25 cellular contexts compared by ENCODE assay signal in genomic region chrX:82945332-82945731, GRCh38.
DNase-seq lines count a peak whose midpoint lies in the region; ATAC-seq and TF ChIP-seq lines count a peak whose summit lies in the region.
"Had no signal": no experiment of that assay in that cellular context is flagged by ENCODE, and none has a peak within 500 bp of the region (broad histone marks: within the 10 kb centered on the region; RNA-seq: fewer than 3 reads in every experiment).

No MANE protein-coding gene starts in this region.

- H3K4me3 ChIP-seq in PC-3 (ENCODE audit: low read length) (no peak overlapping the region), epithelial cell of esophagus (ENCODE audit: low read length) (no peak overlapping the region), OCI-LY7 (ENCODE audit: low read depth, low read length, poor library complexity, severe bottlenecking) (no peak overlapping the region), gastroesophageal sphincter (no peak overlapping the region)
- H3K4me3 ChIP-seq: A549, SK-N-MC had no signal

- H3F3A ChIP-seq in PC-3 (ENCODE audit: low read length, unreplicated experiment) = no peaks in the 10 kb centered on the region

- WGBS in gastroesophageal sphincter (ENCODE audit: low coverage in 1 of 2), 2 donors = 65 to 89% methylated on average over 2 to 3 of the region's 3 CpGs

- no peaks in the 10 kb centered on the region for H3K4me1 ChIP-seq in PC-3 (ENCODE audit: insufficient read depth, low read length)
- no peaks in the 10 kb centered on the region for H3K4me1 ChIP-seq in OCI-LY7 (ENCODE audit: insufficient read depth, low read length, poor library complexity, severe bottlenecking)
- no peaks in the 10 kb centered on the region for H3K4me1 ChIP-seq in gastroesophageal sphincter
- H3K4me1 ChIP-seq: A549 had no signal

- H4K20me1 ChIP-seq in PC-3 (ENCODE audit: low read length) (no peaks in the 10 kb centered on the region), OCI-LY7 (ENCODE audit: insufficient read depth, low read length) (no peaks in the 10 kb centered on the region)

- peak; percentile 46 for TF ChIP-seq CTCF in PC-3 (conservative IDR thresholded peaks at IDR 0.05; ENCODE audit: low read depth, low read length)
- TF ChIP-seq CTCF in epithelial cell of esophagus (IDR thresholded peaks at IDR 0.05; ENCODE audit: insufficient read depth, low read depth, low read length, missing control alignments) = peak; percentile 26
- no peak for TF ChIP-seq CTCF in OCI-LY7 (conservative IDR thresholded peaks at IDR 0.05; ENCODE audit: low read length)
- no peak for TF ChIP-seq CTCF in gastroesophageal sphincter (IDR thresholded peaks at IDR 0.05)

- DNase-seq in HCEC 1CT = peak; percentile 20
- DNase-seq in LHCN-M2 (ENCODE audit: low read depth) = peak; percentile 14
- DNase-seq in PC-3 = peak; percentile 31
- peak; percentile 4 for DNase-seq in epithelial cell of esophagus (ENCODE audit: low read depth)
- DNase-seq in OCI-LY7 (ENCODE audit: low spot score) = no peak
- no peak for DNase-seq in sciatic nerve (ENCODE audit: low spot score)
- DNase-seq: CD4-positive, CD25-positive, alpha-beta regulatory T cell; KBM-7; NCI-H1092; NCI-H1417 treated with DMSO at 0.1 percent for 48 hours; NCI-H1694 treated with DMSO at 0.1 percent for 48 hours; NCI-H2081; NCI-H2171; NCI-H345; NCI-H524; NCI-H748 treated with DMSO at 0.1 percent for 48 hours; NK-92 treated with Interleukin-12 subunit alpha and Interleukin-12 subunit beta, amount 100 ng/mL, for 24 hours; SHP77; T-helper 9 cell had no signal

- peak overlapping the region; percentile 26 for H2AFZ ChIP-seq in PC-3 (ENCODE audit: low read length)
- H2AFZ ChIP-seq in OCI-LY7 (ENCODE audit: low read length) = no peak overlapping the region

- H3K4me2 ChIP-seq in PC-3 (ENCODE audit: low read length) = no peak overlapping the region
- H3K4me2 ChIP-seq in OCI-LY7 (ENCODE audit: low read length) = no peak overlapping the region
- H3K4me2 ChIP-seq: A549 had no signal

- H3K9me2 ChIP-seq in PC-3 (replicated peaks; ENCODE audit: low read length) (no peaks in the 10 kb centered on the region), OCI-LY7 (ENCODE audit: insufficient read depth, low read length) (no peaks in the 10 kb centered on the region)

- ATAC-seq in PC-3 (peak; percentile 64), HG03571 (IDR thresholded peaks at IDR 0.05; ENCODE audit: unreplicated experiment) (no peak), gastroesophageal sphincter (no peak), sciatic nerve (no peak)
- ATAC-seq: A549, Panc1 had no signal

- POLR2A ChIA-PET in PC-3 (lab: Charles Lee; ENCODE audit: unreplicated experiment) = no interaction called here
- POLR2A ChIA-PET in OCI-LY7 (lab: Charles Lee) = no interaction called here

- H3K27ac ChIP-seq in PC-3 (ENCODE audit: low read length) (no peak overlapping the region), OCI-LY7 (ENCODE audit: low read depth, low read length, poor library complexity, severe bottlenecking) (no peak overlapping the region), gastroesophageal sphincter (no peak overlapping the region)
- H3K27ac ChIP-seq: A549, RWPE1, SK-N-MC had no signal

- no peaks in the 10 kb centered on the region for H3K36me3 ChIP-seq in PC-3 (ENCODE audit: low read depth, low read length)
- no peaks in the 10 kb centered on the region for H3K36me3 ChIP-seq in OCI-LY7 (ENCODE audit: insufficient read depth, low read length)
- H3K36me3 ChIP-seq in gastroesophageal sphincter = no peaks in the 10 kb centered on the region

- H3K79me2 ChIP-seq in PC-3 (ENCODE audit: low read length) (no peaks in the 10 kb centered on the region), OCI-LY7 (ENCODE audit: insufficient read depth, low read depth, low read length) (no peaks in the 10 kb centered on the region)

- TF ChIP-seq POLR2A in gastroesophageal sphincter (IDR thresholded peaks at IDR 0.05) = no peak

- H3K27me3 ChIP-seq in PC-3 (ENCODE audit: low read length) (no peaks in the 10 kb centered on the region), gastroesophageal sphincter (no peaks in the 10 kb centered on the region)

- H3K9ac ChIP-seq in PC-3 (ENCODE audit: low read length) = no peak overlapping the region

- CTCF ChIA-PET in PC-3 (lab: Charles Lee) (no interaction called here), OCI-LY7 (lab: Charles Lee; ENCODE audit: unreplicated experiment) (no interaction called here)

- intact Hi-C loops in PC-3 (cut with micrococcal nuclease) = loop anchor here (1.0 to 10.0 kb wide), 2 partner anchors 131 to 297 kb away; no protein-coding TSS in a partner anchor
- intact Hi-C loops in OCI-LY7 (cut with micrococcal nuclease; ENCODE audit: unreplicated experiment) = no loop called here
- intact Hi-C loops in sciatic nerve (cut with DNase I) = no loop called here

- BruUV-seq in PC-3 (replicated peaks; lab: Mats Ljungman, UMichigan) = no TSS peak
- no TSS peak for BruUV-seq in OCI-LY7 (replicated peaks; lab: Mats Ljungman, UMichigan)

- no peak for TF ChIP-seq EP300 in gastroesophageal sphincter (IDR thresholded peaks at IDR 0.05)

- H3K9me3 ChIP-seq in PC-3 (ENCODE audit: low read length) = no peaks in the 10 kb centered on the region
- H3K9me3 ChIP-seq in OCI-LY7 (ENCODE audit: low read length) = no peaks in the 10 kb centered on the region
- no peaks in the 10 kb centered on the region for H3K9me3 ChIP-seq in gastroesophageal sphincter
- H3K9me3 ChIP-seq: A549 had no signal

Comparison
In these comparisons a context has a peak if more than half of its experiments do, and no peak if none do; other contexts are left out.
1. DNase-seq: peak in HCEC 1CT (single experiment), LHCN-M2 (single experiment), PC-3 (single experiment) and epithelial cell of esophagus (single experiment); none in OCI-LY7 (single experiment) and sciatic nerve (single experiment).
2. CTCF ChIP-seq: peak in PC-3 (single experiment) and epithelial cell of esophagus (single experiment); none in OCI-LY7 (single experiment) and gastroesophageal sphincter (0 of 4).